Comparison of ENCODE assay signal across 15 cellular contexts in genomic region chr2:197547163-197547900, GRCh38.
"Had no signal": no experiment of that assay in that cellular context is flagged by ENCODE, and none has a peak within 500 bp of the region (broad histone marks: within the 10 kb centered on the region; RNA-seq: fewer than 3 reads in every experiment).

No MANE protein-coding gene starts in this region.

- H3K27ac ChIP-seq: ascending aorta, colonic mucosa, right atrium auricular region had no signal

- H3K4me3 ChIP-seq: ascending aorta, colonic mucosa, right atrium auricular region, skin epidermis had no signal

- H3K9me3 Mint-ChIP-seq: activated CD8-positive, alpha-beta T cell treated with anti-CD3 and anti-CD28 coated beads for 36 hours; activated naive CD8-positive, alpha-beta T cell treated with anti-CD3 and anti-CD28 coated beads, Interleukin-2, amount 50 U/mL, for 24 hours; T-helper 2 cell treated with Interferon-gamma antibody and Interleukin-4, amounts not matched to agents 5 μg/mL and 100 μg/mL, for 36 hours had no signal

- H3K4me3 Mint-ChIP-seq: activated CD8-positive, alpha-beta T cell treated with anti-CD3 and anti-CD28 coated beads for 36 hours; activated naive CD8-positive, alpha-beta T cell treated with anti-CD3 and anti-CD28 coated beads, Interleukin-2, amount 50 U/mL, for 24 hours; T-helper 2 cell treated with Interferon-gamma antibody and Interleukin-4, amounts not matched to agents 5 μg/mL and 100 μg/mL, for 36 hours had no signal

- ATAC-seq: activated CD8-positive, alpha-beta T cell treated with anti-CD3 and anti-CD28 coated beads for 36 hours; activated naive CD8-positive, alpha-beta T cell treated with anti-CD3 and anti-CD28 coated beads, Interleukin-2, amount 50 U/mL, for 24 hours; left ventricle myocardium superior had no signal

- DNase-seq: activated CD4-positive, CD25-positive, alpha-beta regulatory T cell treated with anti-CD3 and anti-CD28 coated beads, Interleukin-2, amount 50 U/mL, for 72 hours; activated CD8-positive, alpha-beta memory T cell treated with anti-CD3 and anti-CD28 coated beads, Interleukin-2, amount 50 U/mL, for 4 hours; activated CD8-positive, alpha-beta T cell treated with anti-CD3 and anti-CD28 coated beads for 36 hours; activated naive CD8-positive, alpha-beta T cell treated with anti-CD3 and anti-CD28 coated beads, Interleukin-2, amount 50 U/mL, for 24 hours; colonic mucosa; effector CD4-positive, alpha-beta T cell; erythroblast; left ventricle myocardium superior; mesenchymal stem cell; stimulated activated CD4-positive, alpha-beta T cell treated with anti-CD3 and anti-CD28 coated beads, Interleukin-4, amount 100 ng/mL, for 4 hours had no signal

- H3K27ac Mint-ChIP-seq: activated CD8-positive, alpha-beta T cell treated with anti-CD3 and anti-CD28 coated beads for 36 hours; activated naive CD8-positive, alpha-beta T cell treated with anti-CD3 and anti-CD28 coated beads, Interleukin-2, amount 50 U/mL, for 24 hours; T-helper 2 cell treated with Interferon-gamma antibody and Interleukin-4, amounts not matched to agents 5 μg/mL and 100 μg/mL, for 36 hours had no signal

- H3K4me1 ChIP-seq: ascending aorta, colonic mucosa, right atrium auricular region had no signal

- H3K9me3 ChIP-seq: ascending aorta, colonic mucosa, right atrium auricular region had no signal

- H3K27me3 ChIP-seq: ascending aorta, colonic mucosa, right atrium auricular region had no signal

- H3K27me3 Mint-ChIP-seq: activated CD8-positive, alpha-beta T cell treated with anti-CD3 and anti-CD28 coated beads for 36 hours; activated naive CD8-positive, alpha-beta T cell treated with anti-CD3 and anti-CD28 coated beads, Interleukin-2, amount 50 U/mL, for 24 hours had no signal

- FAIRE-seq: urothelium cell line had no signal
